ENCODE assay signal across 1 cellular context in the genomic region with DNA sequence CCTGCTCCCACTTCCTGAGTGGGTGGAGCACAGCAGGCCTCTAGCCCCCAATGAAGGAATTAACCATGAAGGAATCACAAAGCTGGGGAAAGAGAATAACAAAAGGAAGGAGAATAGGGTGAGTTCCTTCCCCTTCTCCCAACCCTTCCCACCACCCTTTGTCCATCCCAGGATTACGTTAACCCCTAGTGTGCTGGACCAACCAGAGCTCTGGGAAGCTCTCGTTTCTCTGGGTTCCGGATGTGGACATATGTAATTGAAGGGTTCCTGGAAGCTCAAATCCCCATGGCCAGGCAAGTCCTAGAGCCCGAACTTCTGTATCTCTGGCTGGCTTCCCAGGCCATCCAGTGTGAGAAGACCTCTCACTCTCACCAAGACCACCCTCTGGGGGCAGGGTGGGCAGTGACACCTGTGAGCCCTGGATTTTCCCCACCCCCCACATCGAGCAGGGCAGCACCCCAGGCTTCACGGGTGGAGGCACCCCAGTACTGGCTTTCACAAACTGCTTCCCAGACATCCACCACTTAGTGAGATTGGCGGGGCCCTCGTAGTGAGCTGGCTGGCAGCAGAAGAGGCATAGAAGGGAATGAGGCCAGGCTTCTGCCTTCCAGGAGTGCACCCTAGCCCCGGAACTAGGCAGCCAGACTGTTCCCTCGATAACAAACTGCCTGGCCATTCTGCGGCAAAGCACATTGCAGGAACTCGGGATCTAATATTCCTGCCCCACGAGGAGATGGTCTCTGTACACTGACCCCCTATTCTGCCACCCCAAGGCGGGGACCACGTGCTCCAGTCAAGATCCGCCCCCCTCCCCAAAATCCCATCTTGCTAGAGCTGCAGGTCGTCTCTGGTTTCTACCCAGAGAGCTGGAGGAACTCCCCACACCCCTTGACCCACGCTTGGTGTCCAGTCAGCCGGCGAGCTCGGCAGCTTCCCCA.
TF ChIP-seq lines count a peak whose summit lies in the region.

No MANE protein-coding gene starts in this region.

TF ChIP-seq in HepG2, 621 proteins besides CTCF, POLR2A, EP300 and RAD21:
- TF ChIP-seq ZNF652 (CRISPR knock-in tag; IDR thresholded peaks at IDR 0.05; ENCODE audit: borderline replicate concordance, low read depth) = peak; percentile 52; the same call in 1 of the 2 replicates
- no peak for TF ChIP-seq PAX8 (CRISPR knock-in tag; IDR thresholded peaks at IDR 0.05; ENCODE audit: borderline replicate concordance)
- TF ChIP-seq HDAC1 (CRISPR knock-in tag; IDR thresholded peaks at IDR 0.05) = peak; percentile 24; the same call in 1 of the 2 replicates
